In genomic region chr11:2781413-2782274, GRCh38 we compare ENCODE assay signal across 12 cellular contexts.
DNase-seq lines count a peak whose midpoint lies in the region; ATAC-seq, FAIRE-seq and TF ChIP-seq lines count a peak whose summit lies in the region.
"Had no signal": no experiment of that assay in that cellular context is flagged by ENCODE, and none has a peak within 500 bp of the region (broad histone marks: within the 10 kb centered on the region; RNA-seq: fewer than 3 reads in every experiment).

No MANE protein-coding gene starts in this region.

- no peak for ATAC-seq in omental fat pad (ENCODE audit: low FRiP score)

- peaks cover 19 to 31% of the 10 kb centered on the region in 2 donors for H3K4me1 ChIP-seq in kidney (ENCODE audit: control insufficient read depth in 1 of 2, insufficient read depth in 1 of 2, low read depth in 1 of 2, low read length in 2 of 2)

- H3K36me3 ChIP-seq in kidney (ENCODE audit: control insufficient read depth in 1 of 2, insufficient read depth in 2 of 2, low read length in 2 of 2), result no peaks in the 10 kb centered on the region
- H3K36me3 ChIP-seq: BE2C had no signal

- TF ChIP-seq CTCF in omental fat pad (IDR thresholded peaks at IDR 0.05), result no peak
- no peak for TF ChIP-seq CTCF in kidney (IDR thresholded peaks at IDR 0.05; ENCODE audit: borderline replicate concordance, extremely low read depth, insufficient read depth)

- no peak overlapping the region for H3K4me3 ChIP-seq in kidney (ENCODE audit: low read length in 2 of 2)

- no peak for FAIRE-seq in kidney (lab: Jason Lieb, UNC)

- no peak overlapping the region for H3K9ac ChIP-seq in kidney (ENCODE audit: low read length in 2 of 2)

- no peaks in the 10 kb centered on the region for H3K9me3 ChIP-seq in kidney (ENCODE audit: control insufficient read depth in 1 of 2, low read length in 2 of 2)
- H3K9me3 ChIP-seq: BE2C had no signal

- no peak overlapping the region for H3K27ac ChIP-seq in kidney (ENCODE audit: low read depth in 2 of 2, low read length in 2 of 2)

- DNase-seq in stimulated activated CD4-positive, alpha-beta T cell treated with anti-CD3 and anti-CD28 coated beads, Interleukin-4, amount 100 ng/mL, for 1 hour, result peak; percentile 0
- no peak for DNase-seq in stimulated activated CD4-positive, alpha-beta T cell treated with anti-CD3 and anti-CD28 coated beads, Interleukin-2, amount 100 ng/mL, for 48 hours
- DNase-seq in cardiac septum (ENCODE audit: low spot score), result peak; percentile 71
- peak; percentile 10 for DNase-seq in omental fat pad (ENCODE audit: low spot score)
- no peak for DNase-seq in NCI-H1417 (lab: John Stamatoyannopoulos, UW)
- DNase-seq in kidney, result no peak
- no peak for DNase-seq in anterior cingulate cortex (lab: John Stamatoyannopoulos, UW)
- DNase-seq in DMS 273 treated with DMSO at 0.1 percent for 48 hours (lab: John Stamatoyannopoulos, UW), result no peak
- DNase-seq: BE2C; NCI-H1092; NK-92 treated with Interleukin-12 subunit alpha and Interleukin-12 subunit beta, amount 100 ng/mL, for 24 hours; T-helper 9 cell had no signal

- intact Hi-C loops in cardiac septum (cut with DNase I) (no loop called here), kidney (cut with DNase I) (no loop called here)

Comparison
In these comparisons a context has a peak if more than half of its experiments do, and no peak if none do; other contexts are left out.
1. DNase-seq: peak in stimulated activated CD4-positive, alpha-beta T cell treated with anti-CD3 and anti-CD28 coated beads, Interleukin-4, amount 100 ng/mL, for 1 hour (single experiment), cardiac septum (single experiment) and omental fat pad (single experiment); none in stimulated activated CD4-positive, alpha-beta T cell treated with anti-CD3 and anti-CD28 coated beads, Interleukin-2, amount 100 ng/mL, for 48 hours (0 of 2), NCI-H1417 (0 of 3), kidney (single experiment), anterior cingulate cortex (0 of 58) and DMS 273 treated with DMSO at 0.1 percent for 48 hours (single experiment).